In the genomic region with DNA sequence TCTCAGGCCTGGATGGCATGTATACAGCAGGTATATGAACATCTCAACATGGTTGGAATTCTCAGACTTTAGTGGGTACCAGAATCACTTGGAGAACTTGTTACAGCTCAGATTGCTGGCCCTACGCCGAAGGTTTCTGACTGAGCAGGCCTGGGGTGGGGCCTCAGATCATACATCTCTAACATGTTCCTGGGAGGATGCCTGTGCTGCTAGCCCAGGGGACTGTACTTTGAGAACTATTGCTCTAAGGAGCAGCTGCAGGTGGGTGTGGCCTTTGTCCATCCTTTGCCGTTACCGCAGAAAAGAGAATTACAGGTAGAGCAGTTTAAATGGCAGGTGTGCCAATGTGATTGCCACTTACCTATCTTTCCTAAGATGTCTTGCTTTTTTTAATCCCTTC, we compare ENCODE assay signal across 27 cellular contexts.
A peak's percentile ranks its signal among the peaks of the same experiment; 100 is the strongest.
DNase-seq lines count a peak whose midpoint lies in the region; FAIRE-seq and TF ChIP-seq lines count a peak whose summit lies in the region.
"Had no signal": no experiment of that assay in that cellular context is flagged by ENCODE, and none has a peak within 500 bp of the region (broad histone marks: within the 10 kb centered on the region; RNA-seq: fewer than 3 reads in every experiment).

No MANE protein-coding gene starts in this region.

- TF ChIP-seq CTCF in keratinocyte (optimal IDR thresholded peaks at IDR 0.05 in 1 of 3, IDR thresholded peaks at IDR 0.05 in 1 of 3, conservative IDR thresholded peaks at IDR 0.05 in 1 of 3; ENCODE audit: extremely low read depth in 1 of 3, insufficient read depth in 2 of 3, low read length in 3 of 3): no peak

- H3K79me2 ChIP-seq in keratinocyte (ENCODE audit: control insufficient read depth, insufficient read depth, low read length): no peaks in the 10 kb centered on the region

- no peaks in the 10 kb centered on the region for H3K9me1 ChIP-seq in keratinocyte (ENCODE audit: control insufficient read depth, extremely low read depth, insufficient read depth, low read length)

- DNase-seq in NCI-H1417 (lab: John Stamatoyannopoulos, UW) (peak in 2 of 3 experiments; percentile 64 to 66), NCI-H1417 treated with DMSO at 0.1 percent for 48 hours (lab: John Stamatoyannopoulos, UW) (no peak), NCI-H748 (lab: John Stamatoyannopoulos, UW; ENCODE audit: unreplicated experiment) (peak; percentile 78), keratinocyte (ENCODE audit: low read depth, low spot score) (no peak), NCI-H1105 (lab: John Stamatoyannopoulos, UW) (no peak)
- DNase-seq in activated CD4-positive, alpha-beta T cell treated with anti-CD3 and anti-CD28 coated beads, Interleukin-2, amount 10 ng/mL, durations not matched to agents 24 days and 14 days: no peak
- DNase-seq in activated CD4-positive, alpha-beta memory T cell treated with anti-CD3 and anti-CD28 coated beads for 36 hours: no peak
- DNase-seq: activated CD4-positive, alpha-beta T cell treated with anti-CD3 and anti-CD28 coated beads for 48 hours; activated effector memory CD4-positive, alpha-beta T cell treated with anti-CD3 and anti-CD28 coated beads, Interleukin-2, amount 50 U/mL, for 16 hours; activated T-cell treated with anti-CD3 and anti-CD28 coated beads, Interleukin-2, amount 50 U/mL, for 1 hour; Calu3; effector CD8-positive, alpha-beta T cell; glutamatergic neuron; GM23248; left lung; naive thymus-derived CD8-positive, alpha-beta T cell; NCI-H1048; NCI-H2227 treated with DMSO at 0.1 percent for 48 hours; occipital lobe; stimulated activated CD4-positive, alpha-beta T cell treated with anti-CD3 and anti-CD28 coated beads, Interleukin-4, amount 100 ng/mL, for 24 hours had no signal

- no peak overlapping the region for H2AFZ ChIP-seq in keratinocyte (ENCODE audit: control insufficient read depth, low read length)
- H2AFZ ChIP-seq: GM23248 had no signal

- H3K4me1 ChIP-seq in keratinocyte (ENCODE audit: control insufficient read depth, extremely low read depth, insufficient read depth, low read length): peaks cover 25% of the 10 kb centered on the region
- H3K4me1 ChIP-seq in skeletal muscle tissue (ENCODE audit: control insufficient read depth in 3 of 3, insufficient read depth in 3 of 3, low read length in 3 of 3): peaks cover 27 to 60% (median 28%) of the 10 kb centered on the region in 3 donors
- H3K4me1 ChIP-seq: left lung had no signal

- no peak overlapping the region for H3K9ac ChIP-seq in keratinocyte (ENCODE audit: control insufficient read depth, extremely low read depth, insufficient read depth, low read length)
- no peak overlapping the region for H3K9ac ChIP-seq in skeletal muscle tissue (ENCODE audit: low read depth in 1 of 3, low read length in 3 of 3)
- H3K9ac ChIP-seq: GM23248 had no signal

- no peak overlapping the region for H3K27ac ChIP-seq in keratinocyte (ENCODE audit: control insufficient read depth, insufficient read depth, low read length)
- H3K27ac ChIP-seq in skeletal muscle tissue (ENCODE audit: low read depth, low read length): peak overlapping the region; percentile 95
- H3K27ac ChIP-seq: 22Rv1, GM23248, left lung, SJSA1 had no signal

- no peaks in the 10 kb centered on the region for H3K36me3 Mint-ChIP-seq in activated CD4-positive, alpha-beta T cell treated with anti-CD3 and anti-CD28 coated beads, Interleukin-2, amount 10 ng/mL, durations not matched to agents 24 days and 14 days (ENCODE audit: low read depth)
- no peaks in the 10 kb centered on the region for H3K36me3 Mint-ChIP-seq in activated CD4-positive, alpha-beta memory T cell treated with anti-CD3 and anti-CD28 coated beads for 36 hours
- H3K36me3 Mint-ChIP-seq: activated naive CD8-positive, alpha-beta T cell; CD14-positive monocyte; mesothelial cell of epicardium; naive thymus-derived CD8-positive, alpha-beta T cell had no signal

- H3K27ac Mint-ChIP-seq in activated CD4-positive, alpha-beta T cell treated with anti-CD3 and anti-CD28 coated beads, Interleukin-2, amount 10 ng/mL, durations not matched to agents 24 days and 14 days: no peak overlapping the region
- no peak overlapping the region for H3K27ac Mint-ChIP-seq in activated CD4-positive, alpha-beta memory T cell treated with anti-CD3 and anti-CD28 coated beads for 36 hours
- H3K27ac Mint-ChIP-seq: activated naive CD8-positive, alpha-beta T cell; CD14-positive monocyte; mesothelial cell of epicardium; naive thymus-derived CD8-positive, alpha-beta T cell had no signal

- no peak overlapping the region for H3K4me2 ChIP-seq in keratinocyte (ENCODE audit: control insufficient read depth, extremely low read depth, insufficient read depth, low read depth, low read length)

- H3K4me3 ChIP-seq in keratinocyte (ENCODE audit: control insufficient read depth in 2 of 3, extremely low read depth in 1 of 3, insufficient read depth in 2 of 3, low read depth in 1 of 3, low read length in 3 of 3) (no peak overlapping the region), skeletal muscle tissue (ENCODE audit: low read length in 3 of 3) (no peak overlapping the region)
- H3K4me3 ChIP-seq: GM23248, left lung, SJSA1, tibial nerve had no signal

- dilution Hi-C loops in keratinocyte (cut with MboI; ENCODE audit: extremely low pct_ligation_motif_present, low sequenced_read_pairs): no loop called here

- no peak overlapping the region for H3K4me3 Mint-ChIP-seq in activated CD4-positive, alpha-beta T cell treated with anti-CD3 and anti-CD28 coated beads, Interleukin-2, amount 10 ng/mL, durations not matched to agents 24 days and 14 days
- no peak overlapping the region for H3K4me3 Mint-ChIP-seq in activated CD4-positive, alpha-beta memory T cell treated with anti-CD3 and anti-CD28 coated beads for 36 hours
- H3K4me3 Mint-ChIP-seq: activated naive CD8-positive, alpha-beta T cell; CD14-positive monocyte; mesothelial cell of epicardium; naive thymus-derived CD8-positive, alpha-beta T cell had no signal

- no peaks in the 10 kb centered on the region for H3K27me3 Mint-ChIP-seq in activated CD4-positive, alpha-beta T cell treated with anti-CD3 and anti-CD28 coated beads, Interleukin-2, amount 10 ng/mL, durations not matched to agents 24 days and 14 days
- no peaks in the 10 kb centered on the region for H3K27me3 Mint-ChIP-seq in activated CD4-positive, alpha-beta memory T cell treated with anti-CD3 and anti-CD28 coated beads for 36 hours
- H3K27me3 Mint-ChIP-seq: activated naive CD8-positive, alpha-beta T cell; naive thymus-derived CD8-positive, alpha-beta T cell had no signal

- intact Hi-C loops in activated CD4-positive, alpha-beta T cell treated with anti-CD3 and anti-CD28 coated beads, Interleukin-2, amount 10 ng/mL, durations not matched to agents 24 days and 14 days (cut with micrococcal nuclease): no loop called here
- intact Hi-C loops in activated CD4-positive, alpha-beta memory T cell treated with anti-CD3 and anti-CD28 coated beads for 36 hours (cut with micrococcal nuclease): no loop called here

- CTCF ChIA-PET in activated CD4-positive, alpha-beta memory T cell treated with anti-CD3 and anti-CD28 coated beads for 36 hours (lab: Charles Lee): no interaction called here

- POLR2A ChIA-PET in activated CD4-positive, alpha-beta memory T cell treated with anti-CD3 and anti-CD28 coated beads for 36 hours (lab: Charles Lee): no interaction called here

- H3K4me1 Mint-ChIP-seq in activated CD4-positive, alpha-beta T cell treated with anti-CD3 and anti-CD28 coated beads, Interleukin-2, amount 10 ng/mL, durations not matched to agents 24 days and 14 days: no peaks in the 10 kb centered on the region
- no peaks in the 10 kb centered on the region for H3K4me1 Mint-ChIP-seq in activated CD4-positive, alpha-beta memory T cell treated with anti-CD3 and anti-CD28 coated beads for 36 hours (ENCODE audit: low read depth)
- H3K4me1 Mint-ChIP-seq: CD14-positive monocyte; naive thymus-derived CD8-positive, alpha-beta T cell had no signal

- H3K36me3 ChIP-seq in keratinocyte (ENCODE audit: control insufficient read depth in 2 of 2, extremely low read depth in 1 of 2, insufficient read depth in 2 of 2, low read length in 2 of 2) (no peaks in the 10 kb centered on the region), skeletal muscle tissue (ENCODE audit: control insufficient read depth in 3 of 3, insufficient read depth in 3 of 3, low read length in 3 of 3) (no peaks in the 10 kb centered on the region)
- H3K36me3 ChIP-seq: left lung, SJSA1, tibial nerve had no signal

- H3K27me3 ChIP-seq in keratinocyte (ENCODE audit: control insufficient read depth, extremely low read depth, insufficient read depth, low read length) (no peaks in the 10 kb centered on the region), skeletal muscle tissue (ENCODE audit: control insufficient read depth in 3 of 3, insufficient read depth in 3 of 3, low read length in 3 of 3) (no peaks in the 10 kb centered on the region)
- H3K27me3 ChIP-seq: left lung, SJSA1, tibial nerve had no signal

- H3K9me3 Mint-ChIP-seq in activated CD4-positive, alpha-beta T cell treated with anti-CD3 and anti-CD28 coated beads, Interleukin-2, amount 10 ng/mL, durations not matched to agents 24 days and 14 days: no peaks in the 10 kb centered on the region
- no peaks in the 10 kb centered on the region for H3K9me3 Mint-ChIP-seq in activated CD4-positive, alpha-beta memory T cell treated with anti-CD3 and anti-CD28 coated beads for 36 hours
- H3K9me3 Mint-ChIP-seq: mesothelial cell of epicardium; naive thymus-derived CD8-positive, alpha-beta T cell had no signal

- H4K20me1 ChIP-seq in keratinocyte (ENCODE audit: control insufficient read depth, extremely low read depth, insufficient read depth, low read length): no peaks in the 10 kb centered on the region

- no peaks in the 10 kb centered on the region for H3K9me3 ChIP-seq in keratinocyte (ENCODE audit: control insufficient read depth, low read depth, low read length)
- H3K9me3 ChIP-seq in skeletal muscle tissue (ENCODE audit: control insufficient read depth in 3 of 3, low read length in 3 of 3): no peaks in the 10 kb centered on the region
- H3K9me3 ChIP-seq: left lung, SJSA1, tibial nerve had no signal

- peak; percentile 89 for FAIRE-seq in keratinocyte (lab: Jason Lieb, UNC)

Comparison
In these comparisons a context has a peak if more than half of its experiments do, and no peak if none do; other contexts are left out.
1. DNase-seq: peak in NCI-H1417 (2 of 3) and NCI-H748 (single experiment); none in NCI-H1417 treated with DMSO at 0.1 percent for 48 hours (single experiment), keratinocyte (single experiment), activated CD4-positive, alpha-beta T cell treated with anti-CD3 and anti-CD28 coated beads, Interleukin-2, amount 10 ng/mL, durations not matched to agents 24 days and 14 days (single experiment), NCI-H1105 (single experiment) and activated CD4-positive, alpha-beta memory T cell treated with anti-CD3 and anti-CD28 coated beads for 36 hours (single experiment).